1 cellular context compared by ENCODE assay signal in the genomic region with DNA sequence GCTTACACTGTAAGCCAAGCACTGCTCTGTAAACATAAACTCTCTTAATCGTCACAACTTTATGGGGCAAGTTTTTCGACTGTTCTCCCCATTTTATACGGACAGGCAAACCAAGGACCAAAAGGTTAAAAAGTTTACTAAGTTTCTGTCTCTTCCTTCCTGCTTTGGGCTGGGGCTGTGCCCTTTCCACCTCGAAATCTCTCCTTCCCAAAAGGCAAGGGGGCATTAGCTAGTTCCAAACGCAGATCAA.
TF ChIP-seq lines count a peak whose summit lies in the region.

No MANE protein-coding gene starts in this region.

TF ChIP-seq in HCT116, 20 proteins besides CTCF, POLR2A, EP300 and RAD21 (continued from another document):
- TF ChIP-seq TCF7L2 (IDR thresholded peaks at IDR 0.05; ENCODE audit: borderline replicate concordance, extremely low read depth, insufficient read depth, insufficient read length) (no peak), EGR1 (IDR thresholded peaks at IDR 0.05; ENCODE audit: low read depth) (no peak), EZH2phosphoT487 (IDR thresholded peaks at IDR 0.05; ENCODE audit: borderline replicate concordance) (no peak)
